In the genomic region with DNA sequence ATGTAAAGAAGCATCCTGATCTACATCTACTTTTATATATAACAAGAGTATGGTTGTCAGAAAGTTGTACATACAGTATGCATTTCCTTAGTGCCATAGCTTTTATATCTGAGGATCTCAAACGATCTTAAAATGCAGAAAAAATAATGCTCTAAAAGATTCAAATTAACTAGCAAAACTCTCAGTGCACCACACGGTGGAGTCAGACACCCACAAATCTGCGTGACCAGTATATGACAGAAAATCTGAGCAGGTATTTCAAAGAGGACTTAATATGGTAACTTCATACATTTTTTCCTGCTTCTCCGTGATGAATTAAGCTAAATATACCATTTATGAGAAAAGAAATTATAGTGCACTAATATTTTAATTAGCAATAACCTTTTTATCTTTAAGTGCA, we compare ENCODE assay signal across 9 cellular contexts.
DNase-seq lines count a peak whose midpoint lies in the region; ATAC-seq and TF ChIP-seq lines count a peak whose summit lies in the region.
"Had no signal": no experiment of that assay in that cellular context is flagged by ENCODE, and none has a peak within 500 bp of the region (broad histone marks: within the 10 kb centered on the region; RNA-seq: fewer than 3 reads in every experiment).

No MANE protein-coding gene starts in this region.

- no peaks in the 10 kb centered on the region for H3K27me3 Mint-ChIP-seq in activated naive CD8-positive, alpha-beta T cell treated with anti-CD3 and anti-CD28 coated beads for 36 hours
- no peaks in the 10 kb centered on the region for H3K27me3 Mint-ChIP-seq in activated naive CD8-positive, alpha-beta T cell treated with anti-CD3 and anti-CD28 coated beads, Interleukin-2, amount 50 U/mL, for 24 hours
- H3K27me3 Mint-ChIP-seq in activated CD4-positive, alpha-beta memory T cell treated with anti-CD3 and anti-CD28 coated beads, Interleukin-2, amount 10 ng/mL, durations not matched to agents 7 days and 5 days = no peaks in the 10 kb centered on the region
- H3K27me3 Mint-ChIP-seq in stimulated activated naive B cell treated with anti-CD40 and anti-IgM and Interleukin-4, amounts not matched to agents 10 μg/mL and 1 μg/mL and 100 μg/mL, for 72 hours = no peaks in the 10 kb centered on the region
- no peaks in the 10 kb centered on the region for H3K27me3 Mint-ChIP-seq in nephron progenitor cell (ENCODE audit: low read depth, poor library complexity)

- H3K9me3 ChIP-seq in colonic mucosa = no peaks in the 10 kb centered on the region

- POLR2A ChIA-PET in activated CD4-positive, alpha-beta memory T cell treated with anti-CD3 and anti-CD28 coated beads, Interleukin-2, amount 10 ng/mL, durations not matched to agents 7 days and 5 days (lab: Charles Lee) = no interaction called here

- H3K27me3 ChIP-seq in colonic mucosa = no peaks in the 10 kb centered on the region

- no peak overlapping the region for H3K27ac ChIP-seq in colonic mucosa
- H3K27ac ChIP-seq: BLaER1 treated with 17β-estradiol and CSF1 and Interleukin-3, amounts not matched to agents 10 nM and 100 nM had no signal

- no peaks in the 10 kb centered on the region for H3K36me3 Mint-ChIP-seq in activated naive CD8-positive, alpha-beta T cell treated with anti-CD3 and anti-CD28 coated beads for 36 hours
- no peaks in the 10 kb centered on the region for H3K36me3 Mint-ChIP-seq in activated naive CD8-positive, alpha-beta T cell treated with anti-CD3 and anti-CD28 coated beads, Interleukin-2, amount 50 U/mL, for 24 hours (ENCODE audit: low read depth)
- H3K36me3 Mint-ChIP-seq in activated CD4-positive, alpha-beta memory T cell treated with anti-CD3 and anti-CD28 coated beads, Interleukin-2, amount 10 ng/mL, durations not matched to agents 7 days and 5 days (ENCODE audit: low read depth) = no peaks in the 10 kb centered on the region
- H3K36me3 Mint-ChIP-seq in stimulated activated naive B cell treated with anti-CD40 and anti-IgM and Interleukin-4, amounts not matched to agents 10 μg/mL and 1 μg/mL and 100 μg/mL, for 72 hours = no peaks in the 10 kb centered on the region
- no peaks in the 10 kb centered on the region for H3K36me3 Mint-ChIP-seq in nephron progenitor cell (ENCODE audit: low read depth)

- H3K9me3 Mint-ChIP-seq in activated naive CD8-positive, alpha-beta T cell treated with anti-CD3 and anti-CD28 coated beads for 36 hours = no peaks in the 10 kb centered on the region
- H3K9me3 Mint-ChIP-seq in activated naive CD8-positive, alpha-beta T cell treated with anti-CD3 and anti-CD28 coated beads, Interleukin-2, amount 50 U/mL, for 24 hours = no peaks in the 10 kb centered on the region
- no peaks in the 10 kb centered on the region for H3K9me3 Mint-ChIP-seq in activated CD4-positive, alpha-beta memory T cell treated with anti-CD3 and anti-CD28 coated beads, Interleukin-2, amount 10 ng/mL, durations not matched to agents 7 days and 5 days
- H3K9me3 Mint-ChIP-seq in stimulated activated naive B cell treated with anti-CD40 and anti-IgM and Interleukin-4, amounts not matched to agents 10 μg/mL and 1 μg/mL and 100 μg/mL, for 72 hours = peaks cover 0 to 2% of the 10 kb centered on the region in 2 donors
- peaks cover 4% of the 10 kb centered on the region for H3K9me3 Mint-ChIP-seq in nephron progenitor cell

- no peak overlapping the region for H3K4me3 Mint-ChIP-seq in activated naive CD8-positive, alpha-beta T cell treated with anti-CD3 and anti-CD28 coated beads for 36 hours
- no peak overlapping the region for H3K4me3 Mint-ChIP-seq in activated naive CD8-positive, alpha-beta T cell treated with anti-CD3 and anti-CD28 coated beads, Interleukin-2, amount 50 U/mL, for 24 hours
- no peak overlapping the region for H3K4me3 Mint-ChIP-seq in activated CD4-positive, alpha-beta memory T cell treated with anti-CD3 and anti-CD28 coated beads, Interleukin-2, amount 10 ng/mL, durations not matched to agents 7 days and 5 days
- H3K4me3 Mint-ChIP-seq in stimulated activated naive B cell treated with anti-CD40 and anti-IgM and Interleukin-4, amounts not matched to agents 10 μg/mL and 1 μg/mL and 100 μg/mL, for 72 hours = no peak overlapping the region
- H3K4me3 Mint-ChIP-seq in nephron progenitor cell = no peak overlapping the region

- no peak overlapping the region for H3K4me3 ChIP-seq in colonic mucosa
- H3K4me3 ChIP-seq: BLaER1 treated with 17β-estradiol and CSF1 and Interleukin-3, amounts not matched to agents 10 nM and 100 nM had no signal

- no peak overlapping the region for H3K27ac Mint-ChIP-seq in activated naive CD8-positive, alpha-beta T cell treated with anti-CD3 and anti-CD28 coated beads for 36 hours
- no peak overlapping the region for H3K27ac Mint-ChIP-seq in activated naive CD8-positive, alpha-beta T cell treated with anti-CD3 and anti-CD28 coated beads, Interleukin-2, amount 50 U/mL, for 24 hours
- H3K27ac Mint-ChIP-seq in activated CD4-positive, alpha-beta memory T cell treated with anti-CD3 and anti-CD28 coated beads, Interleukin-2, amount 10 ng/mL, durations not matched to agents 7 days and 5 days = no peak overlapping the region
- no peak overlapping the region for H3K27ac Mint-ChIP-seq in stimulated activated naive B cell treated with anti-CD40 and anti-IgM and Interleukin-4, amounts not matched to agents 10 μg/mL and 1 μg/mL and 100 μg/mL, for 72 hours
- no peak overlapping the region for H3K27ac Mint-ChIP-seq in nephron progenitor cell

- CTCF ChIA-PET in activated CD4-positive, alpha-beta memory T cell treated with anti-CD3 and anti-CD28 coated beads, Interleukin-2, amount 10 ng/mL, durations not matched to agents 7 days and 5 days (lab: Charles Lee) = interaction anchor here (1.2 kb wide), 1 partner anchor 12 kb away, joined by 3 read pairs; no protein-coding TSS in a partner anchor

- no peak overlapping the region for H3K9ac ChIP-seq in colonic mucosa (ENCODE audit: low read depth in 2 of 2, low read length in 2 of 2)
- H3K9ac ChIP-seq: BLaER1 treated with 17β-estradiol and CSF1 and Interleukin-3, amounts not matched to agents 10 nM and 100 nM had no signal

- H3K36me3 ChIP-seq in colonic mucosa = no peaks in the 10 kb centered on the region
- H3K36me3 ChIP-seq: BLaER1 treated with 17β-estradiol and CSF1 and Interleukin-3, amounts not matched to agents 10 nM and 100 nM had no signal

- no peaks in the 10 kb centered on the region for H3K4me1 Mint-ChIP-seq in activated naive CD8-positive, alpha-beta T cell treated with anti-CD3 and anti-CD28 coated beads for 36 hours
- H3K4me1 Mint-ChIP-seq in activated naive CD8-positive, alpha-beta T cell treated with anti-CD3 and anti-CD28 coated beads, Interleukin-2, amount 50 U/mL, for 24 hours = no peaks in the 10 kb centered on the region
- no peaks in the 10 kb centered on the region for H3K4me1 Mint-ChIP-seq in activated CD4-positive, alpha-beta memory T cell treated with anti-CD3 and anti-CD28 coated beads, Interleukin-2, amount 10 ng/mL, durations not matched to agents 7 days and 5 days
- no peaks in the 10 kb centered on the region for H3K4me1 Mint-ChIP-seq in stimulated activated naive B cell treated with anti-CD40 and anti-IgM and Interleukin-4, amounts not matched to agents 10 μg/mL and 1 μg/mL and 100 μg/mL, for 72 hours
- no peaks in the 10 kb centered on the region for H3K4me1 Mint-ChIP-seq in nephron progenitor cell

- no peak for TF ChIP-seq CTCF in nephron progenitor cell (IDR thresholded peaks at IDR 0.05)
- TF ChIP-seq CTCF in omental fat pad (IDR thresholded peaks at IDR 0.05) = no peak
- TF ChIP-seq CTCF in colonic mucosa (IDR thresholded peaks at IDR 0.05) = no peak

- no peak for ATAC-seq in activated naive CD8-positive, alpha-beta T cell treated with anti-CD3 and anti-CD28 coated beads, Interleukin-2, amount 50 U/mL, for 24 hours
- peak; percentile 52 for ATAC-seq in HG03558 (IDR thresholded peaks at IDR 0.05; ENCODE audit: extremely low read depth, unreplicated experiment)
- peak; percentile 38 to 44 for ATAC-seq in stimulated activated naive B cell treated with anti-CD40 and anti-IgM and Interleukin-4, amounts not matched to agents 10 μg/mL and 1 μg/mL and 100 μg/mL, for 72 hours (replicated peaks)
- ATAC-seq in omental fat pad (ENCODE audit: low FRiP score) = no peak

- peak; percentile 0 for DNase-seq in activated naive CD8-positive, alpha-beta T cell treated with anti-CD3 and anti-CD28 coated beads for 36 hours
- DNase-seq in activated naive CD8-positive, alpha-beta T cell treated with anti-CD3 and anti-CD28 coated beads, Interleukin-2, amount 50 U/mL, for 24 hours = no peak
- DNase-seq in activated CD4-positive, alpha-beta memory T cell treated with anti-CD3 and anti-CD28 coated beads, Interleukin-2, amount 10 ng/mL, durations not matched to agents 7 days and 5 days = peak; percentile 16
- DNase-seq in stimulated activated naive B cell treated with anti-CD40 and anti-IgM and Interleukin-4, amounts not matched to agents 10 μg/mL and 1 μg/mL and 100 μg/mL, for 72 hours = peak; percentile 0
- no peak for DNase-seq in nephron progenitor cell
- DNase-seq in omental fat pad (ENCODE audit: low spot score) = no peak
- no peak for DNase-seq in colonic mucosa

- H3K4me1 ChIP-seq in colonic mucosa = no peaks in the 10 kb centered on the region
- H3K4me1 ChIP-seq: BLaER1 treated with 17β-estradiol and CSF1 and Interleukin-3, amounts not matched to agents 10 nM and 100 nM had no signal

- intact Hi-C loops in colonic mucosa (cut with DNase I) = no loop called here

Comparison
In these comparisons a context has a peak if more than half of its experiments do, and no peak if none do; other contexts are left out.
1. DNase-seq: peak in activated naive CD8-positive, alpha-beta T cell treated with anti-CD3 and anti-CD28 coated beads for 36 hours (single experiment), activated CD4-positive, alpha-beta memory T cell treated with anti-CD3 and anti-CD28 coated beads, Interleukin-2, amount 10 ng/mL, durations not matched to agents 7 days and 5 days (single experiment) and stimulated activated naive B cell treated with anti-CD40 and anti-IgM and Interleukin-4, amounts not matched to agents 10 μg/mL and 1 μg/mL and 100 μg/mL, for 72 hours (single experiment); none in activated naive CD8-positive, alpha-beta T cell treated with anti-CD3 and anti-CD28 coated beads, Interleukin-2, amount 50 U/mL, for 24 hours (single experiment), nephron progenitor cell (single experiment), omental fat pad (single experiment) and colonic mucosa (single experiment).
2. ATAC-seq: peak in HG03558 (single experiment) and stimulated activated naive B cell treated with anti-CD40 and anti-IgM and Interleukin-4, amounts not matched to agents 10 μg/mL and 1 μg/mL and 100 μg/mL, for 72 hours (2 of 2); none in activated naive CD8-positive, alpha-beta T cell treated with anti-CD3 and anti-CD28 coated beads, Interleukin-2, amount 50 U/mL, for 24 hours (single experiment) and omental fat pad (single experiment).